Comparison of ENCODE assay signal across 9 cellular contexts in genomic region chr7:24877790-24878311, GRCh38.
A peak's percentile ranks its signal among the peaks of the same experiment; 100 is the strongest.
DNase-seq lines count a peak whose midpoint lies in the region; ATAC-seq and TF ChIP-seq lines count a peak whose summit lies in the region.
"Had no signal": no experiment of that assay in that cellular context is flagged by ENCODE, and none has a peak within 500 bp of the region (broad histone marks: within the 10 kb centered on the region; RNA-seq: fewer than 3 reads in every experiment).

No MANE protein-coding gene starts in this region.

- H3K4me1 ChIP-seq in prostate gland (replicated peaks): no peaks in the 10 kb centered on the region

- H3K36me3 ChIP-seq in GM06990 (ENCODE audit: control insufficient read depth, insufficient read depth, low read length) (no peaks in the 10 kb centered on the region; the same call in 1 of the 2 replicates), prostate gland (no peaks in the 10 kb centered on the region)
- H3K36me3 ChIP-seq: cardiac muscle cell had no signal

- no peaks in the 10 kb centered on the region for H3K27me3 ChIP-seq in GM06990 (replicated peaks; ENCODE audit: control insufficient read depth, insufficient read depth, low read length)
- no peaks in the 10 kb centered on the region for H3K27me3 ChIP-seq in prostate gland (replicated peaks; ENCODE audit: insufficient read depth)
- H3K27me3 ChIP-seq: cardiac muscle cell had no signal

- no peaks in the 10 kb centered on the region for H3K9me3 ChIP-seq in prostate gland

- no peak for TF ChIP-seq POLR2A in prostate gland (IDR thresholded peaks at IDR 0.05)

- 51% methylated on average over 4 of the region's 4 CpGs for WGBS in prostate gland

- no peak overlapping the region for H3K27ac ChIP-seq in prostate gland
- H3K27ac ChIP-seq: cardiac muscle cell had no signal

- H3K4me3 ChIP-seq in GM06990 (replicated peaks; ENCODE audit: low read depth, low read length) (no peak overlapping the region), skeletal muscle cell (ENCODE audit: low read depth, low read length) (no peak overlapping the region), prostate gland (no peak overlapping the region)
- H3K4me3 ChIP-seq: cardiac muscle cell had no signal

- TF ChIP-seq CTCF in GM06990 (IDR thresholded peaks at IDR 0.05; ENCODE audit: insufficient read depth, low read length, poor library complexity, severe bottlenecking) (no peak), GM20000 (IDR thresholded peaks at IDR 0.05; ENCODE audit: extremely low read depth, missing control alignments) (no peak), prostate gland (IDR thresholded peaks at IDR 0.05) (no peak)

- intact Hi-C loops in prostate gland (cut with DNase I): no loop called here

- DNase-seq in GM06990 (ENCODE audit: extremely low read depth, insufficient read length): peak; percentile 54
- DNase-seq in GM20000 (ENCODE audit: low spot score): peak; percentile 45
- peak in 33 of 58 donors; percentile 8 to 71 (median 33) for DNase-seq in anterior cingulate cortex (lab: John Stamatoyannopoulos, UW)
- DNase-seq in skeletal muscle cell (ENCODE audit: low read depth): peak; percentile 30
- no peak for DNase-seq in NCI-H69 (lab: John Stamatoyannopoulos, UW)
- no peak for DNase-seq in NCI-H1048 (lab: John Stamatoyannopoulos, UW)
- no peak for DNase-seq in prostate gland (ENCODE audit: low spot score)

- ATAC-seq in HG03460 (IDR thresholded peaks at IDR 0.05; ENCODE audit: unreplicated experiment): peak; percentile 92

Comparison
In these comparisons a context has a peak if more than half of its experiments do, and no peak if none do; other contexts are left out.
1. DNase-seq: peak in GM06990 (single experiment), GM20000 (single experiment), anterior cingulate cortex (33 of 58) and skeletal muscle cell (single experiment); none in NCI-H69 (single experiment), NCI-H1048 (single experiment) and prostate gland (single experiment).